1 cellular context compared by ENCODE assay signal in the genomic region with DNA sequence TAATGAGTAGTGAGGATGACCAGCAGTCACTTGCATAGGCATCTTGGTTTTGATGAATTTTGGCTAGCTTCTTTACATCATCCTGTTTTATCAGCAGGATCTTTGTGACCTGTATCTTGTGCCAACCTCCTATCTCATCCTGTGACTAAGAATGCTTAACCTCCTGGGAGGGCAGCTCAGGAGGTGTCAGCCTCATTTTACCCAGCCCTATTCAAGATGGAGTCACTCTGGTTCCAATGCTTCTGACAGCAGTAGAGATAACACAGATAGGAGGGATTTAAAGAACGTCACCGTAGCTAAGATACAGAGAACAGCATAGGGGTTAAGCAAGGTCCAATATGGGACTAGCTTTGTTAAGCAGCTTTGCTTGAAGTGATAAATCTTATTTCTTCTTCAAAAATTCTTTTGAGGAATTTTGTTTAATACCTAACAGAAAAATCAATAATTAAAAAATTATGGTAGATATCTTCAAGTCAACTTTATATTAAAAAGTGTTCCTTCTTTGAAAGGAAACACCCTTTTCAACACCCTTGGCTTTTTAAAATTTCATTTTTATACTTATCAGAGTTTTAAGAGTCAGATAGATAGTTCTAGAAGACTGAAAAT.
TF ChIP-seq lines count a peak whose summit lies in the region.

No MANE protein-coding gene starts in this region.

TF ChIP-seq in K562, 482 proteins besides CTCF, POLR2A, EP300 and RAD21 (continued from another document and continues in another):
- TF ChIP-seq HEY1 (CRISPR knock-in tag; IDR thresholded peaks at IDR 0.05; ENCODE audit: borderline replicate concordance) (peak; percentile 90), ZBTB1 (CRISPR knock-in tag; IDR thresholded peaks at IDR 0.05; ENCODE audit: borderline replicate concordance, low read depth) (no peak), NR3C1 (CRISPR knock-in tag; IDR thresholded peaks at IDR 0.05) (no peak), CHD4 (IDR thresholded peaks at IDR 0.05; ENCODE audit: insufficient read depth, insufficient replicate concordance, low read depth, low read length, poor library complexity, severe bottlenecking) (no peak), CBFA2T2 (conservative IDR thresholded peaks at IDR 0.05) (no peak), U2AF1 (optimal IDR thresholded peaks at IDR 0.05; ENCODE audit: low read depth, low read length) (no peak), PHTF2 (CRISPR knock-in tag; IDR thresholded peaks at IDR 0.05) (peak; percentile 43; the same call in 1 of the 2 replicates), ZNF764 (CRISPR knock-in tag; IDR thresholded peaks at IDR 0.05; ENCODE audit: low read depth) (no peak), KDM2B (CRISPR knock-in tag; IDR thresholded peaks at IDR 0.05) (no peak), SETDB1 (IDR thresholded peaks at IDR 0.05; ENCODE audit: low read length) (no peak), FOSL1 (tag; conservative IDR thresholded peaks at IDR 0.05) (no peak), RUNX1 (IDR thresholded peaks at IDR 0.05; ENCODE audit: low read depth) (no peak), MAFF (IDR thresholded peaks at IDR 0.05; ENCODE audit: low read length) (no peak), TEAD4 (IDR thresholded peaks at IDR 0.05; ENCODE audit: low read length) (no peak), TEAD4 (CRISPR knock-in tag; IDR thresholded peaks at IDR 0.05; ENCODE audit: borderline replicate concordance) (no peak), ZNF175 (CRISPR knock-in tag; IDR thresholded peaks at IDR 0.05; ENCODE audit: low read depth) (peak; percentile 100), THRAP3 (IDR thresholded peaks at IDR 0.05; ENCODE audit: borderline replicate concordance) (no peak), MTA1 (IDR thresholded peaks at IDR 0.05; ENCODE audit: borderline replicate concordance) (no peak), CCNT2 (IDR thresholded peaks at IDR 0.05; ENCODE audit: borderline replicate concordance, extremely low read depth, insufficient read length, low read depth, low read length) (no peak), TAF7 (tag; IDR thresholded peaks at IDR 0.05) (peak; percentile 46; the same call in 1 of the 2 replicates), ZNF644 (tag; IDR thresholded peaks at IDR 0.05; ENCODE audit: low read depth) (peak; percentile 94), EGR1 (conservative IDR thresholded peaks at IDR 0.05) (no peak), ELF1 (tag; IDR thresholded peaks at IDR 0.05) (no peak), ZNF77 (CRISPR knock-in tag; IDR thresholded peaks at IDR 0.05) (no peak), SMAD4 (CRISPR knock-in tag; conservative IDR thresholded peaks at IDR 0.05) (peak; percentile 98), L3MBTL2 (IDR thresholded peaks at IDR 0.05) (no peak), SP1 (CRISPR knock-in tag; IDR thresholded peaks at IDR 0.05) (no peak), KLF1 (tag; IDR thresholded peaks at IDR 0.05) (no peak), FIP1L1 (IDR thresholded peaks at IDR 0.05; ENCODE audit: low read depth, low read length, poor library complexity, severe bottlenecking) (no peak)
- TF ChIP-seq, protein P1, sequence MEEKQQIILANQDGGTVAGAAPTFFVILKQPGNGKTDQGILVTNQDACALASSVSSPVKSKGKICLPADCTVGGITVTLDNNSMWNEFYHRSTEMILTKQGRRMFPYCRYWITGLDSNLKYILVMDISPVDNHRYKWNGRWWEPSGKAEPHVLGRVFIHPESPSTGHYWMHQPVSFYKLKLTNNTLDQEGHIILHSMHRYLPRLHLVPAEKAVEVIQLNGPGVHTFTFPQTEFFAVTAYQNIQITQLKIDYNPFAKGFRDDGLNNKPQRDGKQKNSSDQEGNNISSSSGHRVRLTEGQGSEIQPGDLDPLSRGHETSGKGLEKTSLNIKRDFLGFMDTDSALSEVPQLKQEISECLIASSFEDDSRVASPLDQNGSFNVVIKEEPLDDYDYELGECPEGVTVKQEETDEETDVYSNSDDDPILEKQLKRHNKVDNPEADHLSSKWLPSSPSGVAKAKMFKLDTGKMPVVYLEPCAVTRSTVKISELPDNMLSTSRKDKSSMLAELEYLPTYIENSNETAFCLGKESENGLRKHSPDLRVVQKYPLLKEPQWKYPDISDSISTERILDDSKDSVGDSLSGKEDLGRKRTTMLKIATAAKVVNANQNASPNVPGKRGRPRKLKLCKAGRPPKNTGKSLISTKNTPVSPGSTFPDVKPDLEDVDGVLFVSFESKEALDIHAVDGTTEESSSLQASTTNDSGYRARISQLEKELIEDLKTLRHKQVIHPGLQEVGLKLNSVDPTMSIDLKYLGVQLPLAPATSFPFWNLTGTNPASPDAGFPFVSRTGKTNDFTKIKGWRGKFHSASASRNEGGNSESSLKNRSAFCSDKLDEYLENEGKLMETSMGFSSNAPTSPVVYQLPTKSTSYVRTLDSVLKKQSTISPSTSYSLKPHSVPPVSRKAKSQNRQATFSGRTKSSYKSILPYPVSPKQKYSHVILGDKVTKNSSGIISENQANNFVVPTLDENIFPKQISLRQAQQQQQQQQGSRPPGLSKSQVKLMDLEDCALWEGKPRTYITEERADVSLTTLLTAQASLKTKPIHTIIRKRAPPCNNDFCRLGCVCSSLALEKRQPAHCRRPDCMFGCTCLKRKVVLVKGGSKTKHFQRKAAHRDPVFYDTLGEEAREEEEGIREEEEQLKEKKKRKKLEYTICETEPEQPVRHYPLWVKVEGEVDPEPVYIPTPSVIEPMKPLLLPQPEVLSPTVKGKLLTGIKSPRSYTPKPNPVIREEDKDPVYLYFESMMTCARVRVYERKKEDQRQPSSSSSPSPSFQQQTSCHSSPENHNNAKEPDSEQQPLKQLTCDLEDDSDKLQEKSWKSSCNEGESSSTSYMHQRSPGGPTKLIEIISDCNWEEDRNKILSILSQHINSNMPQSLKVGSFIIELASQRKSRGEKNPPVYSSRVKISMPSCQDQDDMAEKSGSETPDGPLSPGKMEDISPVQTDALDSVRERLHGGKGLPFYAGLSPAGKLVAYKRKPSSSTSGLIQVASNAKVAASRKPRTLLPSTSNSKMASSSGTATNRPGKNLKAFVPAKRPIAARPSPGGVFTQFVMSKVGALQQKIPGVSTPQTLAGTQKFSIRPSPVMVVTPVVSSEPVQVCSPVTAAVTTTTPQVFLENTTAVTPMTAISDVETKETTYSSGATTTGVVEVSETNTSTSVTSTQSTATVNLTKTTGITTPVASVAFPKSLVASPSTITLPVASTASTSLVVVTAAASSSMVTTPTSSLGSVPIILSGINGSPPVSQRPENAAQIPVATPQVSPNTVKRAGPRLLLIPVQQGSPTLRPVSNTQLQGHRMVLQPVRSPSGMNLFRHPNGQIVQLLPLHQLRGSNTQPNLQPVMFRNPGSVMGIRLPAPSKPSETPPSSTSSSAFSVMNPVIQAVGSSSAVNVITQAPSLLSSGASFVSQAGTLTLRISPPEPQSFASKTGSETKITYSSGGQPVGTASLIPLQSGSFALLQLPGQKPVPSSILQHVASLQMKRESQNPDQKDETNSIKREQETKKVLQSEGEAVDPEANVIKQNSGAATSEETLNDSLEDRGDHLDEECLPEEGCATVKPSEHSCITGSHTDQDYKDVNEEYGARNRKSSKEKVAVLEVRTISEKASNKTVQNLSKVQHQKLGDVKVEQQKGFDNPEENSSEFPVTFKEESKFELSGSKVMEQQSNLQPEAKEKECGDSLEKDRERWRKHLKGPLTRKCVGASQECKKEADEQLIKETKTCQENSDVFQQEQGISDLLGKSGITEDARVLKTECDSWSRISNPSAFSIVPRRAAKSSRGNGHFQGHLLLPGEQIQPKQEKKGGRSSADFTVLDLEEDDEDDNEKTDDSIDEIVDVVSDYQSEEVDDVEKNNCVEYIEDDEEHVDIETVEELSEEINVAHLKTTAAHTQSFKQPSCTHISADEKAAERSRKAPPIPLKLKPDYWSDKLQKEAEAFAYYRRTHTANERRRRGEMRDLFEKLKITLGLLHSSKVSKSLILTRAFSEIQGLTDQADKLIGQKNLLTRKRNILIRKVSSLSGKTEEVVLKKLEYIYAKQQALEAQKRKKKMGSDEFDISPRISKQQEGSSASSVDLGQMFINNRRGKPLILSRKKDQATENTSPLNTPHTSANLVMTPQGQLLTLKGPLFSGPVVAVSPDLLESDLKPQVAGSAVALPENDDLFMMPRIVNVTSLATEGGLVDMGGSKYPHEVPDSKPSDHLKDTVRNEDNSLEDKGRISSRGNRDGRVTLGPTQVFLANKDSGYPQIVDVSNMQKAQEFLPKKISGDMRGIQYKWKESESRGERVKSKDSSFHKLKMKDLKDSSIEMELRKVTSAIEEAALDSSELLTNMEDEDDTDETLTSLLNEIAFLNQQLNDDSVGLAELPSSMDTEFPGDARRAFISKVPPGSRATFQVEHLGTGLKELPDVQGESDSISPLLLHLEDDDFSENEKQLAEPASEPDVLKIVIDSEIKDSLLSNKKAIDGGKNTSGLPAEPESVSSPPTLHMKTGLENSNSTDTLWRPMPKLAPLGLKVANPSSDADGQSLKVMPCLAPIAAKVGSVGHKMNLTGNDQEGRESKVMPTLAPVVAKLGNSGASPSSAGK (IDR thresholded peaks at IDR 0.05), result no peak
- TF ChIP-seq, protein P2, sequence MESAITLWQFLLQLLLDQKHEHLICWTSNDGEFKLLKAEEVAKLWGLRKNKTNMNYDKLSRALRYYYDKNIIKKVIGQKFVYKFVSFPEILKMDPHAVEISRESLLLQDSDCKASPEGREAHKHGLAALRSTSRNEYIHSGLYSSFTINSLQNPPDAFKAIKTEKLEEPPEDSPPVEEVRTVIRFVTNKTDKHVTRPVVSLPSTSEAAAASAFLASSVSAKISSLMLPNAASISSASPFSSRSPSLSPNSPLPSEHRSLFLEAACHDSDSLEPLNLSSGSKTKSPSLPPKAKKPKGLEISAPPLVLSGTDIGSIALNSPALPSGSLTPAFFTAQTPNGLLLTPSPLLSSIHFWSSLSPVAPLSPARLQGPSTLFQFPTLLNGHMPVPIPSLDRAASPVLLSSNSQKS (CRISPR knock-in tag; IDR thresholded peaks at IDR 0.05), result peak; percentile 95
- TF ChIP-seq, protein P3, sequence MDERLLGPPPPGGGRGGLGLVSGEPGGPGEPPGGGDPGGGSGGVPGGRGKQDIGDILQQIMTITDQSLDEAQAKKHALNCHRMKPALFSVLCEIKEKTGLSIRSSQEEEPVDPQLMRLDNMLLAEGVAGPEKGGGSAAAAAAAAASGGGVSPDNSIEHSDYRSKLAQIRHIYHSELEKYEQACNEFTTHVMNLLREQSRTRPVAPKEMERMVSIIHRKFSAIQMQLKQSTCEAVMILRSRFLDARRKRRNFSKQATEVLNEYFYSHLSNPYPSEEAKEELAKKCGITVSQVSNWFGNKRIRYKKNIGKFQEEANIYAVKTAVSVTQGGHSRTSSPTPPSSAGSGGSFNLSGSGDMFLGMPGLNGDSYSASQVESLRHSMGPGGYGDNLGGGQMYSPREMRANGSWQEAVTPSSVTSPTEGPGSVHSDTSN (CRISPR knock-in tag; IDR thresholded peaks at IDR 0.05; ENCODE audit: low read depth), result no peak
- TF ChIP-seq, protein P3 (tag; conservative IDR thresholded peaks at IDR 0.05; ENCODE audit: low read depth), result no peak
- TF ChIP-seq, protein P4, sequence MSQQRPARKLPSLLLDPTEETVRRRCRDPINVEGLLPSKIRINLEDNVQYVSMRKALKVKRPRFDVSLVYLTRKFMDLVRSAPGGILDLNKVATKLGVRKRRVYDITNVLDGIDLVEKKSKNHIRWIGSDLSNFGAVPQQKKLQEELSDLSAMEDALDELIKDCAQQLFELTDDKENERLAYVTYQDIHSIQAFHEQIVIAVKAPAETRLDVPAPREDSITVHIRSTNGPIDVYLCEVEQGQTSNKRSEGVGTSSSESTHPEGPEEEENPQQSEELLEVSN (IDR thresholded peaks at IDR 0.05; ENCODE audit: borderline replicate concordance in 1 of 2, extremely low read depth in 1 of 2, insufficient read depth in 1 of 2, insufficient read length in 1 of 2, low read depth in 1 of 2, low read length in 1 of 2, poor library complexity in 1 of 2, severe bottlenecking in 1 of 2), result no peak
- TF ChIP-seq, protein P5, sequence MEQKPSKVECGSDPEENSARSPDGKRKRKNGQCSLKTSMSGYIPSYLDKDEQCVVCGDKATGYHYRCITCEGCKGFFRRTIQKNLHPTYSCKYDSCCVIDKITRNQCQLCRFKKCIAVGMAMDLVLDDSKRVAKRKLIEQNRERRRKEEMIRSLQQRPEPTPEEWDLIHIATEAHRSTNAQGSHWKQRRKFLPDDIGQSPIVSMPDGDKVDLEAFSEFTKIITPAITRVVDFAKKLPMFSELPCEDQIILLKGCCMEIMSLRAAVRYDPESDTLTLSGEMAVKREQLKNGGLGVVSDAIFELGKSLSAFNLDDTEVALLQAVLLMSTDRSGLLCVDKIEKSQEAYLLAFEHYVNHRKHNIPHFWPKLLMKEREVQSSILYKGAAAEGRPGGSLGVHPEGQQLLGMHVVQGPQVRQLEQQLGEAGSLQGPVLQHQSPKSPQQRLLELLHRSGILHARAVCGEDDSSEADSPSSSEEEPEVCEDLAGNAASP (IDR thresholded peaks at IDR 0.05), result no peak
- TF ChIP-seq, protein P6, sequence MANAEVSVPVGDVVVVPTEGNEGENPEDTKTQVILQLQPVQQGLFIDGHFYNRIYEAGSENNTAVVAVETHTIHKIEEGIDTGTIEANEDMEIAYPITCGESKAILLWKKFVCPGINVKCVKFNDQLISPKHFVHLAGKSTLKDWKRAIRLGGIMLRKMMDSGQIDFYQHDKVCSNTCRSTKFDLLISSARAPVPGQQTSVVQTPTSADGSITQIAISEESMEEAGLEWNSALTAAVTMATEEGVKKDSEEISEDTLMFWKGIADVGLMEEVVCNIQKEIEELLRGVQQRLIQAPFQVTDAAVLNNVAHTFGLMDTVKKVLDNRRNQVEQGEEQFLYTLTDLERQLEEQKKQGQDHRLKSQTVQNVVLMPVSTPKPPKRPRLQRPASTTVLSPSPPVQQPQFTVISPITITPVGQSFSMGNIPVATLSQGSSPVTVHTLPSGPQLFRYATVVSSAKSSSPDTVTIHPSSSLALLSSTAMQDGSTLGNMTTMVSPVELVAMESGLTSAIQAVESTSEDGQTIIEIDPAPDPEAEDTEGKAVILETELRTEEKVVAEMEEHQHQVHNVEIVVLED (CRISPR knock-in tag; IDR thresholded peaks at IDR 0.05), result peak; percentile 84
